In genomic region chr13:40943073-40943472, GRCh38 we compare ENCODE assay signal across 18 cellular contexts.
A peak's percentile ranks its signal among the peaks of the same experiment; 100 is the strongest.
DNase-seq lines count a peak whose midpoint lies in the region; ATAC-seq and TF ChIP-seq lines count a peak whose summit lies in the region.
"Had no signal": no experiment of that assay in that cellular context is flagged by ENCODE, and none has a peak within 500 bp of the region (broad histone marks: within the 10 kb centered on the region; RNA-seq: fewer than 3 reads in every experiment).

No MANE protein-coding gene starts in this region.

- DNase-seq in natural killer cell (no peak), chondrocyte (ENCODE audit: low spot score) (no peak), lung microvascular endothelial cell (ENCODE audit: low read depth in 2 of 2) (peak; percentile 37 to 58), thyroid gland (peak; percentile 35 to 37), H7 (no peak), DMS79 treated with DMSO at 0.1 percent for 48 hours (lab: John Stamatoyannopoulos, UW) (no peak)
- DNase-seq in natural killer cell treated with Interleukin-12 subunit alpha and Interleukin-12 subunit beta and Interleukin-15 and Interleukin-18, amount 100 ng/mL, for 72 hours (ENCODE audit: low spot score), result no peak
- DNase-seq in activated CD4-positive, alpha-beta T cell treated with anti-CD3 and anti-CD28 coated beads, Interleukin-2, amount 10 ng/mL, durations not matched to agents 24 days and 14 days, result no peak
- DNase-seq: BE2C, DMS 273 treated with DMSO at 0.1 percent for 48 hours, IMR-90, Kasumi-1, NCI-H1930, NCI-H2171, NCI-H446 treated with DMSO at 0.1 percent for 48 hours, NCI-H774, Peyer's patch, SHP77 treated with DMSO at 0.1 percent for 48 hours had no signal

- H3K36me3 ChIP-seq in thyroid gland (peaks cover 11 to 12% of the 10 kb centered on the region in 2 donors), H7 (replicated peaks; ENCODE audit: control insufficient read depth, insufficient read depth, low read length) (no peaks in the 10 kb centered on the region; the same call in 1 of the 2 replicates)
- H3K36me3 ChIP-seq: BE2C had no signal

- H3K4me3 ChIP-seq in thyroid gland (replicated peaks in 1 of 3) (no peak overlapping the region), H7 (ENCODE audit: insufficient read depth, low read depth, low read length) (no peak overlapping the region)
- H3K4me3 ChIP-seq: Peyer's patch had no signal

- no peak for ATAC-seq in natural killer cell
- no peak for ATAC-seq in natural killer cell treated with Interleukin-12 subunit alpha and Interleukin-12 subunit beta and Interleukin-15 and Interleukin-18, amount 100 ng/mL, for 72 hours

- H3K27me3 Mint-ChIP-seq in natural killer cell (ENCODE audit: low read depth in 2 of 2), result no peaks in the 10 kb centered on the region
- H3K27me3 Mint-ChIP-seq in natural killer cell treated with Interleukin-12 subunit alpha and Interleukin-12 subunit beta and Interleukin-15 and Interleukin-18, amount 100 ng/mL, for 72 hours, result no peaks in the 10 kb centered on the region
- no peaks in the 10 kb centered on the region for H3K27me3 Mint-ChIP-seq in chondrocyte (ENCODE audit: low read depth)
- H3K27me3 Mint-ChIP-seq in activated CD4-positive, alpha-beta T cell treated with anti-CD3 and anti-CD28 coated beads, Interleukin-2, amount 10 ng/mL, durations not matched to agents 24 days and 14 days, result no peaks in the 10 kb centered on the region

- no peak for TF ChIP-seq POLR2A in thyroid gland (IDR thresholded peaks at IDR 0.05)

- H3K4me1 Mint-ChIP-seq in natural killer cell (peaks cover 43 to 50% of the 10 kb centered on the region in 2 donors), chondrocyte (ENCODE audit: low read depth) (peaks cover 15% of the 10 kb centered on the region)
- H3K4me1 Mint-ChIP-seq in natural killer cell treated with Interleukin-12 subunit alpha and Interleukin-12 subunit beta and Interleukin-15 and Interleukin-18, amount 100 ng/mL, for 72 hours (ENCODE audit: low read depth in 2 of 2), result peaks cover 13 to 16% of the 10 kb centered on the region in 2 donors
- peaks cover 9% of the 10 kb centered on the region for H3K4me1 Mint-ChIP-seq in activated CD4-positive, alpha-beta T cell treated with anti-CD3 and anti-CD28 coated beads, Interleukin-2, amount 10 ng/mL, durations not matched to agents 24 days and 14 days

- peaks cover 10 to 12% of the 10 kb centered on the region in 2 donors for H3K4me1 ChIP-seq in thyroid gland
- H3K4me1 ChIP-seq: BE2C, Peyer's patch had no signal

- H3K27ac Mint-ChIP-seq in natural killer cell, result peak overlapping the region; percentile 21 to 77
- peak overlapping the region in 1 of 2 donors; percentile 39 for H3K27ac Mint-ChIP-seq in natural killer cell treated with Interleukin-12 subunit alpha and Interleukin-12 subunit beta and Interleukin-15 and Interleukin-18, amount 100 ng/mL, for 72 hours
- peak overlapping the region; percentile 45 for H3K27ac Mint-ChIP-seq in chondrocyte (ENCODE audit: unreplicated experiment)
- no peak overlapping the region for H3K27ac Mint-ChIP-seq in activated CD4-positive, alpha-beta T cell treated with anti-CD3 and anti-CD28 coated beads, Interleukin-2, amount 10 ng/mL, durations not matched to agents 24 days and 14 days

- H3K4me3 Mint-ChIP-seq in natural killer cell, result no peak overlapping the region
- no peak overlapping the region for H3K4me3 Mint-ChIP-seq in natural killer cell treated with Interleukin-12 subunit alpha and Interleukin-12 subunit beta and Interleukin-15 and Interleukin-18, amount 100 ng/mL, for 72 hours
- H3K4me3 Mint-ChIP-seq in chondrocyte (ENCODE audit: unreplicated experiment), result no peak overlapping the region
- no peak overlapping the region for H3K4me3 Mint-ChIP-seq in activated CD4-positive, alpha-beta T cell treated with anti-CD3 and anti-CD28 coated beads, Interleukin-2, amount 10 ng/mL, durations not matched to agents 24 days and 14 days

- TF ChIP-seq CTCF in natural killer cell (IDR thresholded peaks at IDR 0.05), result no peak
- no peak for TF ChIP-seq CTCF in chondrocyte (IDR thresholded peaks at IDR 0.05)
- no peak for TF ChIP-seq CTCF in thyroid gland (IDR thresholded peaks at IDR 0.05)

- H3K27me3 ChIP-seq in thyroid gland (no peaks in the 10 kb centered on the region), H7 (ENCODE audit: control insufficient read depth, insufficient read depth, low read length) (no peaks in the 10 kb centered on the region)
- H3K27me3 ChIP-seq: BE2C, Peyer's patch had no signal

- H3K9me3 ChIP-seq in thyroid gland, result no peaks in the 10 kb centered on the region
- H3K9me3 ChIP-seq: BE2C, Peyer's patch had no signal

- H3K36me3 Mint-ChIP-seq in natural killer cell (peaks cover 22% of the 10 kb centered on the region), chondrocyte (ENCODE audit: low read depth) (peaks cover 22% of the 10 kb centered on the region)
- H3K36me3 Mint-ChIP-seq in natural killer cell treated with Interleukin-12 subunit alpha and Interleukin-12 subunit beta and Interleukin-15 and Interleukin-18, amount 100 ng/mL, for 72 hours, result peaks cover 39% of the 10 kb centered on the region
- peaks cover 58% of the 10 kb centered on the region for H3K36me3 Mint-ChIP-seq in activated CD4-positive, alpha-beta T cell treated with anti-CD3 and anti-CD28 coated beads, Interleukin-2, amount 10 ng/mL, durations not matched to agents 24 days and 14 days (ENCODE audit: low read depth)

- H3K9me3 Mint-ChIP-seq in natural killer cell, result no peaks in the 10 kb centered on the region
- no peaks in the 10 kb centered on the region for H3K9me3 Mint-ChIP-seq in natural killer cell treated with Interleukin-12 subunit alpha and Interleukin-12 subunit beta and Interleukin-15 and Interleukin-18, amount 100 ng/mL, for 72 hours
- H3K9me3 Mint-ChIP-seq in chondrocyte (ENCODE audit: low read depth), result no peaks in the 10 kb centered on the region
- H3K9me3 Mint-ChIP-seq in activated CD4-positive, alpha-beta T cell treated with anti-CD3 and anti-CD28 coated beads, Interleukin-2, amount 10 ng/mL, durations not matched to agents 24 days and 14 days, result no peaks in the 10 kb centered on the region

- H3K27ac ChIP-seq in thyroid gland, result peak overlapping the region; percentile 57 to 74 (median 59)
- H3K27ac ChIP-seq: Peyer's patch had no signal

- intact Hi-C loops in natural killer cell (cut with micrococcal nuclease), result no loop called here
- intact Hi-C loops in thyroid gland (cut with DNase I), result no loop called here
- intact Hi-C loops in activated CD4-positive, alpha-beta T cell treated with anti-CD3 and anti-CD28 coated beads, Interleukin-2, amount 10 ng/mL, durations not matched to agents 24 days and 14 days (cut with micrococcal nuclease), result no loop called here

Comparison
In these comparisons a context has a peak if more than half of its experiments do, and no peak if none do; other contexts are left out.
1. DNase-seq: peak in lung microvascular endothelial cell (2 of 2) and thyroid gland (2 of 2); none in natural killer cell (single experiment), natural killer cell treated with Interleukin-12 subunit alpha and Interleukin-12 subunit beta and Interleukin-15 and Interleukin-18, amount 100 ng/mL, for 72 hours (single experiment), chondrocyte (single experiment), H7 (single experiment), DMS79 treated with DMSO at 0.1 percent for 48 hours (single experiment) and activated CD4-positive, alpha-beta T cell treated with anti-CD3 and anti-CD28 coated beads, Interleukin-2, amount 10 ng/mL, durations not matched to agents 24 days and 14 days (single experiment).